ENCODE assay signal across 14 cellular contexts in genomic region chr1:91712393-91712792, GRCh38.
DNase-seq lines count a peak whose midpoint lies in the region; ATAC-seq and TF ChIP-seq lines count a peak whose summit lies in the region.
"Had no signal": no experiment of that assay in that cellular context is flagged by ENCODE, and none has a peak within 500 bp of the region (broad histone marks: within the 10 kb centered on the region; RNA-seq: fewer than 3 reads in every experiment).

No MANE protein-coding gene starts in this region.

- H3K4me3 Mint-ChIP-seq in activated CD4-positive, alpha-beta T cell treated with anti-CD3 and anti-CD28 coated beads, Interleukin-2, amount 10 ng/mL, durations not matched to agents 24 days and 14 days = peak overlapping the region; percentile 16
- no peak overlapping the region for H3K4me3 Mint-ChIP-seq in stimulated activated memory B cell treated with anti-CD40 and anti-IgM and Interleukin-4, amounts not matched to agents 10 μg/mL and 1 μg/mL and 100 μg/mL, for 72 hours
- no peak overlapping the region for H3K4me3 Mint-ChIP-seq in glutamatergic neuron (ENCODE audit: unreplicated experiment)
- H3K4me3 Mint-ChIP-seq: naive B cell had no signal

- H3K36me3 Mint-ChIP-seq in activated CD4-positive, alpha-beta T cell treated with anti-CD3 and anti-CD28 coated beads, Interleukin-2, amount 10 ng/mL, durations not matched to agents 24 days and 14 days (ENCODE audit: low read depth) = peaks cover 31% of the 10 kb centered on the region
- no peaks in the 10 kb centered on the region for H3K36me3 Mint-ChIP-seq in stimulated activated memory B cell treated with anti-CD40 and anti-IgM and Interleukin-4, amounts not matched to agents 10 μg/mL and 1 μg/mL and 100 μg/mL, for 72 hours
- no peaks in the 10 kb centered on the region for H3K36me3 Mint-ChIP-seq in glutamatergic neuron (ENCODE audit: unreplicated experiment)
- H3K36me3 Mint-ChIP-seq: naive B cell had no signal

- WGBS in esophagus squamous epithelium, 2 donors = 66 to 82% methylated on average over 3 of the region's 3 CpGs

- H3K4me1 ChIP-seq in esophagus squamous epithelium = peaks cover 0 to 38% (median 12%) of the 10 kb centered on the region in 3 donors

- ATAC-seq in stimulated activated memory B cell treated with anti-CD40 and anti-IgM and Interleukin-4, amounts not matched to agents 10 μg/mL and 1 μg/mL and 100 μg/mL, for 72 hours = no peak

- H3K36me3 ChIP-seq in esophagus squamous epithelium = peaks cover 0 to 83% (median 4%) of the 10 kb centered on the region in 3 donors
- H3K36me3 ChIP-seq: brain microvascular endothelial cell had no signal

- H3K27me3 ChIP-seq in HL-60 (ENCODE audit: insufficient read depth, poor library complexity, severe bottlenecking) (no peaks in the 10 kb centered on the region), esophagus squamous epithelium (no peaks in the 10 kb centered on the region)
- H3K27me3 ChIP-seq: brain microvascular endothelial cell had no signal

- no peak for DNase-seq in activated CD4-positive, alpha-beta T cell treated with anti-CD3 and anti-CD28 coated beads, Interleukin-2, amount 10 ng/mL, durations not matched to agents 24 days and 14 days
- no peak for DNase-seq in activated CD4-positive, alpha-beta T cell treated with anti-CD3 and anti-CD28 coated beads for 48 hours
- DNase-seq in HL-60 (ENCODE audit: low read depth in 1 of 2, low spot score in 1 of 2) (no peak), esophagus squamous epithelium (lab: John Stamatoyannopoulos, UW) (no peak), NCI-H1930 (lab: John Stamatoyannopoulos, UW) (no peak), NCI-H187 (lab: John Stamatoyannopoulos, UW) (no peak), glutamatergic neuron (no peak)
- DNase-seq: brain microvascular endothelial cell, HCEC 1CT, KG1, naive B cell, NCI-H2107 had no signal

- H3K9me3 Mint-ChIP-seq in activated CD4-positive, alpha-beta T cell treated with anti-CD3 and anti-CD28 coated beads, Interleukin-2, amount 10 ng/mL, durations not matched to agents 24 days and 14 days = no peaks in the 10 kb centered on the region
- no peaks in the 10 kb centered on the region for H3K9me3 Mint-ChIP-seq in stimulated activated memory B cell treated with anti-CD40 and anti-IgM and Interleukin-4, amounts not matched to agents 10 μg/mL and 1 μg/mL and 100 μg/mL, for 72 hours
- no peaks in the 10 kb centered on the region for H3K9me3 Mint-ChIP-seq in glutamatergic neuron (ENCODE audit: unreplicated experiment)
- H3K9me3 Mint-ChIP-seq: naive B cell had no signal

- H3K9me3 ChIP-seq in esophagus squamous epithelium = no peaks in the 10 kb centered on the region

- H3K4me3 ChIP-seq in HL-60 (replicated peaks; ENCODE audit: insufficient read depth, low read length) = no peak overlapping the region
- H3K4me3 ChIP-seq in esophagus squamous epithelium = peak overlapping the region in 1 of 4 donors; percentile 19

- no peak for TF ChIP-seq POLR2A in esophagus squamous epithelium (IDR thresholded peaks at IDR 0.05)

- H3K27ac ChIP-seq in HL-60 (replicated peaks) (peak overlapping the region; percentile 90), esophagus squamous epithelium (peak overlapping the region in 3 of 4 donors; percentile 78 to 89 (median 83))
- H3K27ac ChIP-seq: epithelial cell of prostate had no signal

- no peak for TF ChIP-seq CTCF in HL-60 (IDR thresholded peaks at IDR 0.05; ENCODE audit: insufficient read depth, low read length)
- TF ChIP-seq CTCF in esophagus squamous epithelium (IDR thresholded peaks at IDR 0.05) = no peak
- no peak for TF ChIP-seq CTCF in glutamatergic neuron (IDR thresholded peaks at IDR 0.05; ENCODE audit: partially characterized antibody, unreplicated experiment)

- H3K4me1 Mint-ChIP-seq in activated CD4-positive, alpha-beta T cell treated with anti-CD3 and anti-CD28 coated beads, Interleukin-2, amount 10 ng/mL, durations not matched to agents 24 days and 14 days = peaks cover 36% of the 10 kb centered on the region
- peaks cover 15% of the 10 kb centered on the region for H3K4me1 Mint-ChIP-seq in stimulated activated memory B cell treated with anti-CD40 and anti-IgM and Interleukin-4, amounts not matched to agents 10 μg/mL and 1 μg/mL and 100 μg/mL, for 72 hours
- peaks cover 15% of the 10 kb centered on the region for H3K4me1 Mint-ChIP-seq in glutamatergic neuron (ENCODE audit: low read depth, unreplicated experiment)

- intact Hi-C loops in activated CD4-positive, alpha-beta T cell treated with anti-CD3 and anti-CD28 coated beads, Interleukin-2, amount 10 ng/mL, durations not matched to agents 24 days and 14 days (cut with micrococcal nuclease) = loop anchor here (2.0 to 10.0 kb wide), 3 partner anchors 120 to 588 kb away; no protein-coding TSS in a partner anchor
- intact Hi-C loops in esophagus squamous epithelium (cut with DNase I) = no loop called here

- no peaks in the 10 kb centered on the region for H3K27me3 Mint-ChIP-seq in activated CD4-positive, alpha-beta T cell treated with anti-CD3 and anti-CD28 coated beads, Interleukin-2, amount 10 ng/mL, durations not matched to agents 24 days and 14 days
- H3K27me3 Mint-ChIP-seq in stimulated activated memory B cell treated with anti-CD40 and anti-IgM and Interleukin-4, amounts not matched to agents 10 μg/mL and 1 μg/mL and 100 μg/mL, for 72 hours = peaks cover 14% of the 10 kb centered on the region
- no peaks in the 10 kb centered on the region for H3K27me3 Mint-ChIP-seq in glutamatergic neuron (ENCODE audit: unreplicated experiment)

- peak overlapping the region; percentile 88 for H3K27ac Mint-ChIP-seq in activated CD4-positive, alpha-beta T cell treated with anti-CD3 and anti-CD28 coated beads, Interleukin-2, amount 10 ng/mL, durations not matched to agents 24 days and 14 days
- peak overlapping the region; percentile 63 for H3K27ac Mint-ChIP-seq in stimulated activated memory B cell treated with anti-CD40 and anti-IgM and Interleukin-4, amounts not matched to agents 10 μg/mL and 1 μg/mL and 100 μg/mL, for 72 hours
- no peak overlapping the region for H3K27ac Mint-ChIP-seq in glutamatergic neuron (ENCODE audit: unreplicated experiment)
- H3K27ac Mint-ChIP-seq: naive B cell had no signal
